In genomic region chr7:112484671-112485097, GRCh38 we compare ENCODE assay signal across 8 cellular contexts. TPM values are rescaled to one million over a fixed set of nuclear protein-coding genes. Genes with fewer than 3 reads are reported as not detected.
A peak's percentile ranks its signal among the peaks of the same experiment; 100 is the strongest.
DNase-seq lines count a peak whose midpoint lies in the region; ATAC-seq and TF ChIP-seq lines count a peak whose summit lies in the region.

No MANE protein-coding gene starts in this region.

- no peak overlapping the region for H2AFZ ChIP-seq in DND-41 (ENCODE audit: low read depth, low read length)

- ATAC-seq in DND-41 (ENCODE audit: insufficient read depth, low read depth) (peak; percentile 53; the same call in 1 of the 3 replicates), psoas muscle (peak; percentile 30 to 62 (median 44))

- DNase-seq in DND-41 (no peak), SK-MEL-5 (ENCODE audit: low read depth, low spot score) (peak; percentile 93), fibroblast of pulmonary artery (ENCODE audit: low read depth) (peak; percentile 90), psoas muscle (no peak), NOMO-1 (lab: John Stamatoyannopoulos, UW; ENCODE audit: unreplicated experiment in 2 of 2) (no peak), T-helper 9 cell (no peak), NCI-H526 (lab: John Stamatoyannopoulos, UW) (no peak)
- no peak for DNase-seq in stimulated activated CD4-positive, alpha-beta T cell treated with anti-CD3 and anti-CD28 coated beads, Interleukin-2, amount 100 ng/mL, for 48 hours

- H3K27ac ChIP-seq in DND-41 (ENCODE audit: low read length) (no peak overlapping the region), psoas muscle (peak overlapping the region; percentile 92)

- TF ChIP-seq CTCF in DND-41 (IDR thresholded peaks at IDR 0.05; ENCODE audit: borderline replicate concordance, extremely low read depth, low read length, poor library complexity, severe bottlenecking) (no peak), fibroblast of pulmonary artery (IDR thresholded peaks at IDR 0.05; ENCODE audit: low read length, missing control alignments) (no peak), psoas muscle (IDR thresholded peaks at IDR 0.05) (no peak)

- intact Hi-C loops in psoas muscle (cut with DNase I) = loop anchor here in 1 of 2 donors (10.0 kb wide), 1 partner anchor 280 kb away; the partner anchor contains the start of genes DOCK4 and ZNF277

- H3K9me3 ChIP-seq in DND-41 (ENCODE audit: insufficient read depth, low read length, severe bottlenecking) (no peaks in the 10 kb centered on the region), psoas muscle (no peaks in the 10 kb centered on the region)

- H3K36me3 ChIP-seq in DND-41 (ENCODE audit: insufficient read depth, low read length) = peaks cover 12% of the 10 kb centered on the region
- peaks cover 0 to 13% of the 10 kb centered on the region in 2 donors for H3K36me3 ChIP-seq in psoas muscle (ENCODE audit: insufficient read depth in 1 of 2, low read depth in 1 of 2)

- H3K4me3 ChIP-seq in DND-41 (ENCODE audit: low read depth in 1 of 2, low read length in 2 of 2) (no peak overlapping the region), fibroblast of pulmonary artery (replicated peaks; ENCODE audit: low read depth, low read length) (no peak overlapping the region), psoas muscle (peak overlapping the region; percentile 25)

- in situ Hi-C loops in SK-MEL-5 (cut with HindIII; ENCODE audit: low pct_unique_long_range_greater_than_20kb, low sequenced_read_pairs) = no loop called here

- H4K20me1 ChIP-seq in DND-41 (ENCODE audit: insufficient read depth, low read length) = no peaks in the 10 kb centered on the region

- no peaks in the 10 kb centered on the region for H3K4me1 ChIP-seq in DND-41 (ENCODE audit: insufficient read depth, low read length)
- H3K4me1 ChIP-seq in psoas muscle = peaks cover 55% of the 10 kb centered on the region

- 7 to 8% (median 8%) methylated on average over 3 of the region's 3 CpGs for WGBS in psoas muscle, 3 donors

- no peaks in the 10 kb centered on the region for H3K27me3 ChIP-seq in DND-41 (ENCODE audit: insufficient read depth, low read length, poor library complexity)
- H3K27me3 ChIP-seq in psoas muscle (ENCODE audit: insufficient read depth in 3 of 3, low read length in 2 of 3) = no peaks in the 10 kb centered on the region

- H3K79me2 ChIP-seq in DND-41 (ENCODE audit: insufficient read depth, low read length) = no peaks in the 10 kb centered on the region

- H3K9ac ChIP-seq in DND-41 (ENCODE audit: low read depth, low read length) = no peak overlapping the region

- no peak overlapping the region for H3K4me2 ChIP-seq in DND-41 (ENCODE audit: insufficient read depth, low read length)

RNA-seq across cellular contexts. Expression of gene LSMEM1, which starts 3.9 kb away (rescaled TPM):
- 0.98 and 1.2 TPM in 2 replicates for total RNA-seq in SK-MEL-5 (2014; rRNA removed; shearing (Covaris generic))
- 0.50 and 1.0 TPM in 2 replicates for polyA plus RNA-seq in SK-MEL-5 (2015; cell fraction: cytosol; rRNA removed)
- 33.6 and 38.8 TPM in 2 replicates for polyA plus RNA-seq in SK-MEL-5 (2015; cell fraction: nucleus; rRNA removed)
- total RNA-seq in psoas muscle = 1 to 10 TPM; 1.9 to 9.8 (median 8.0) TPM
- polyA plus RNA-seq in psoas muscle = 10 to 100 TPM in 1 of 3 donors, 1 to 10 TPM in 2; 1.7 to 16.2 (median 6.4) TPM

RNA-seq across cellular contexts. Expression of gene IFRD1, which starts 34.4 kb away (rescaled TPM):
- 64.7 and 69.3 TPM in 2 replicates for total RNA-seq in SK-MEL-5 (2014; rRNA removed; shearing (Covaris generic))
- polyA plus RNA-seq in SK-MEL-5 (2015; cell fraction: cytosol; rRNA removed) = 60.1 and 66.4 TPM in 2 replicates
- 372 and 376 TPM in 2 replicates for polyA plus RNA-seq in SK-MEL-5 (2015; cell fraction: nucleus; rRNA removed)
- 100 to 1,000 TPM in 1 of 4 donors, 10 to 100 TPM in 3; 43.7 to 163 (median 54.0) TPM for total RNA-seq in psoas muscle
- 100 to 1,000 TPM in 1 of 3 donors, 10 to 100 TPM in 2; 34.7 to 153 (median 84.1) TPM for polyA plus RNA-seq in psoas muscle

Comparison
In these comparisons a context has a peak if more than half of its experiments do, and no peak if none do; other contexts are left out.
1. DNase-seq: peak in SK-MEL-5 (single experiment) and fibroblast of pulmonary artery (single experiment); none in DND-41 (single experiment), psoas muscle (0 of 2), NOMO-1 (0 of 2), T-helper 9 cell (single experiment), stimulated activated CD4-positive, alpha-beta T cell treated with anti-CD3 and anti-CD28 coated beads, Interleukin-2, amount 100 ng/mL, for 48 hours (0 of 2) and NCI-H526 (0 of 2).